Comparison of ENCODE assay signal across 1 cellular context in the genomic region with DNA sequence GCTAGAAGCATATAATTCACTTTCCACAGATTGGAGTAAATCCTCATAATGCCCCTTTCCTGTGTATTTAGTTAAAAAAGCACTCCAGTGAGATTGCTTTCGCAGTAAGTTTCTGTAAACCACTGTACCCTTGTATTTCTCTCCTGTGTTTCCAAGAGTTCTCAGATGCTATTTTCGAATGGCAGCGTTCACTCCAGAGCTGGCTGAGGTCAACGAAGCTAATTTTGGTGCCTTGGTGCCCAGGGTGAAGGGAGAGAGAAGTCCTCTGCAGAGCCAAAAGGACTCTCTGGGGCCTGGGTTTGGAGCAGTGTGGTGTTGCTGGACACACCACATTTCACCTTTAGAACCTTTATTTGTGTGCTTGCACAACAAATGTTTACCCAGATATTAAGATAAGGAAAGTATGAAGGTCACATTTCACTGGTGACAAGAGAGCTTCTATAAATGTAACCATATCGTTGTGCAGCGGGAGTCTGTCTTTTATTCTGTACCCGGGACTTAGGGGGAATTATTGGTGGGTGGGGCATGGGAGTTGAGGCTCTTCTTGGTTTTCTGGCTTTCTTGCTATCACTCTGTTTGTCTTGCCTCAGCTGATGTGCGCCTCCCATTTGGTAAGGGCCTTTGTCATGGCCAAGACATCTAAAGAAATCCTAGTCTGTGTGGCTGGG.
TF ChIP-seq lines count a peak whose summit lies in the region.

No MANE protein-coding gene starts in this region.

TF ChIP-seq in HepG2, 621 proteins besides CTCF, POLR2A, EP300 and RAD21 (continued from another document and continues in another):
- TF ChIP-seq, protein P1, sequence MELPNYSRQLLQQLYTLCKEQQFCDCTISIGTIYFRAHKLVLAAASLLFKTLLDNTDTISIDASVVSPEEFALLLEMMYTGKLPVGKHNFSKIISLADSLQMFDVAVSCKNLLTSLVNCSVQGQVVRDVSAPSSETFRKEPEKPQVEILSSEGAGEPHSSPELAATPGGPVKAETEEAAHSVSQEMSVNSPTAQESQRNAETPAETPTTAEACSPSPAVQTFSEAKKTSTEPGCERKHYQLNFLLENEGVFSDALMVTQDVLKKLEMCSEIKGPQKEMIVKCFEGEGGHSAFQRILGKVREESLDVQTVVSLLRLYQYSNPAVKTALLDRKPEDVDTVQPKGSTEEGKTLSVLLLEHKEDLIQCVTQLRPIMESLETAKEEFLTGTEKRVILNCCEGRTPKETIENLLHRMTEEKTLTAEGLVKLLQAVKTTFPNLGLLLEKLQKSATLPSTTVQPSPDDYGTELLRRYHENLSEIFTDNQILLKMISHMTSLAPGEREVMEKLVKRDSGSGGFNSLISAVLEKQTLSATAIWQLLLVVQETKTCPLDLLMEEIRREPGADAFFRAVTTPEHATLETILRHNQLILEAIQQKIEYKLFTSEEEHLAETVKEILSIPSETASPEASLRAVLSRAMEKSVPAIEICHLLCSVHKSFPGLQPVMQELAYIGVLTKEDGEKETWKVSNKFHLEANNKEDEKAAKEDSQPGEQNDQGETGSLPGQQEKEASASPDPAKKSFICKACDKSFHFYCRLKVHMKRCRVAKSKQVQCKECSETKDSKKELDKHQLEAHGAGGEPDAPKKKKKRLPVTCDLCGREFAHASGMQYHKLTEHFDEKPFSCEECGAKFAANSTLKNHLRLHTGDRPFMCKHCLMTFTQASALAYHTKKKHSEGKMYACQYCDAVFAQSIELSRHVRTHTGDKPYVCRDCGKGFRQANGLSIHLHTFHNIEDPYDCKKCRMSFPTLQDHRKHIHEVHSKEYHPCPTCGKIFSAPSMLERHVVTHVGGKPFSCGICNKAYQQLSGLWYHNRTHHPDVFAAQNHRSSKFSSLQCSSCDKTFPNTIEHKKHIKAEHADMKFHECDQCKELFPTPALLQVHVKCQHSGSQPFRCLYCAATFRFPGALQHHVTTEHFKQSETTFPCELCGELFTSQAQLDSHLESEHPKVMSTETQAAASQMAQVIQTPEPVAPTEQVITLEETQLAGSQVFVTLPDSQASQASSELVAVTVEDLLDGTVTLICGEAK (IDR thresholded peaks at IDR 0.05) = no peak
- TF ChIP-seq, protein P1 (CRISPR knock-in tag; IDR thresholded peaks at IDR 0.05) = peak; percentile 28; the same call in 1 of the 2 replicates
- TF ChIP-seq KLF16 (CRISPR knock-in tag; IDR thresholded peaks at IDR 0.05) (peak in 1 of 2 experiments; percentile 88; a peak in 2 of 4 replicates), NR2F6 (IDR thresholded peaks at IDR 0.05) (peak; percentile 95), NR2F6 (CRISPR knock-in tag; IDR thresholded peaks at IDR 0.05) (peak; percentile 94), ZNF317 (CRISPR knock-in tag; IDR thresholded peaks at IDR 0.05) (0 out of 2 replicates have a peak, but pooled peaks have one; percentile 12), TMF1 (CRISPR knock-in tag; IDR thresholded peaks at IDR 0.05; ENCODE audit: low read depth) (no peak), KDM1A (CRISPR knock-in tag; IDR thresholded peaks at IDR 0.05) (peak; percentile 55; the same call in 1 of the 2 replicates), PRMT3 (CRISPR knock-in tag; IDR thresholded peaks at IDR 0.05; ENCODE audit: borderline replicate concordance, low read depth) (no peak), TAF15 (IDR thresholded peaks at IDR 0.05; ENCODE audit: low read depth, low read length, poor library complexity, severe bottlenecking) (no peak), ZNF7 (CRISPR knock-in tag; IDR thresholded peaks at IDR 0.05) (no peak), ZFP82 (CRISPR knock-in tag; IDR thresholded peaks at IDR 0.05; ENCODE audit: borderline replicate concordance) (no peak; the same call in 1 of the 2 replicates), MTA1 (CRISPR knock-in tag; IDR thresholded peaks at IDR 0.05; ENCODE audit: borderline replicate concordance) (peak; percentile 77; the same call in 1 of the 2 replicates), ZNF557 (CRISPR knock-in tag; IDR thresholded peaks at IDR 0.05) (no peak), FOXJ3 (CRISPR knock-in tag; IDR thresholded peaks at IDR 0.05; ENCODE audit: borderline replicate concordance) (peak; percentile 96), HIVEP1 (CRISPR knock-in tag; IDR thresholded peaks at IDR 0.05) (no peak), CCDC6 (CRISPR knock-in tag; IDR thresholded peaks at IDR 0.05) (no peak), NFYC (CRISPR knock-in tag; IDR thresholded peaks at IDR 0.05) (no peak), PITX1 (CRISPR knock-in tag; IDR thresholded peaks at IDR 0.05) (peak; percentile 84), CBX5 (CRISPR knock-in tag; IDR thresholded peaks at IDR 0.05; ENCODE audit: borderline replicate concordance) (peak; percentile 27; the same call in 1 of the 2 replicates), ZNF556 (CRISPR knock-in tag; IDR thresholded peaks at IDR 0.05; ENCODE audit: borderline replicate concordance) (peak; percentile 77; the same call in 1 of the 2 replicates), ZNF12 (CRISPR knock-in tag; IDR thresholded peaks at IDR 0.05) (peak; percentile 67; the same call in 1 of the 2 replicates), SMAD1 (CRISPR knock-in tag; IDR thresholded peaks at IDR 0.05; ENCODE audit: borderline replicate concordance, low read depth) (no peak), MLLT10 (CRISPR knock-in tag; IDR thresholded peaks at IDR 0.05) (no peak), ZNF354B (CRISPR knock-in tag; IDR thresholded peaks at IDR 0.05) (no peak), ZNF232 (CRISPR knock-in tag; IDR thresholded peaks at IDR 0.05; ENCODE audit: borderline replicate concordance) (peak; percentile 66; the same call in 1 of the 2 replicates), ZNF652 (CRISPR knock-in tag; IDR thresholded peaks at IDR 0.05; ENCODE audit: borderline replicate concordance, low read depth) (peak; percentile 61; the same call in 1 of the 2 replicates), GATA4 (IDR thresholded peaks at IDR 0.05; ENCODE audit: borderline replicate concordance, low read depth) (peak; percentile 97), STAT5B (CRISPR knock-in tag; IDR thresholded peaks at IDR 0.05) (peak; percentile 76; the same call in 1 of the 2 replicates), MXD4 (CRISPR knock-in tag; IDR thresholded peaks at IDR 0.05) (peak; percentile 65; the same call in 1 of the 2 replicates), ZNF780A (CRISPR knock-in tag; IDR thresholded peaks at IDR 0.05) (no peak), MAFG (CRISPR knock-in tag; IDR thresholded peaks at IDR 0.05) (no peak)
- TF ChIP-seq, protein P2, sequence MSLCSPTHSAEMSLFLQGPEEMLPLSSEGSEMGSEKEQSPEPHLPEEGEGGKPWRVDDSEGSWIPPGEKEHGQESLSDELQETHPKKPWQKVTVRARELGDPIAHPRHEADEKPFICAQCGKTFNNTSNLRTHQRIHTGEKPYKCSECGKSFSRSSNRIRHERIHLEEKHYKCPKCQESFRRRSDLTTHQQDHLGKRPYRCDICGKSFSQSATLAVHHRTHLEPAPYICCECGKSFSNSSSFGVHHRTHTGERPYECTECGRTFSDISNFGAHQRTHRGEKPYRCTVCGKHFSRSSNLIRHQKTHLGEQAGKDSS (CRISPR knock-in tag; IDR thresholded peaks at IDR 0.05; ENCODE audit: borderline replicate concordance, low read depth) = no peak
- TF ChIP-seq, protein P3, sequence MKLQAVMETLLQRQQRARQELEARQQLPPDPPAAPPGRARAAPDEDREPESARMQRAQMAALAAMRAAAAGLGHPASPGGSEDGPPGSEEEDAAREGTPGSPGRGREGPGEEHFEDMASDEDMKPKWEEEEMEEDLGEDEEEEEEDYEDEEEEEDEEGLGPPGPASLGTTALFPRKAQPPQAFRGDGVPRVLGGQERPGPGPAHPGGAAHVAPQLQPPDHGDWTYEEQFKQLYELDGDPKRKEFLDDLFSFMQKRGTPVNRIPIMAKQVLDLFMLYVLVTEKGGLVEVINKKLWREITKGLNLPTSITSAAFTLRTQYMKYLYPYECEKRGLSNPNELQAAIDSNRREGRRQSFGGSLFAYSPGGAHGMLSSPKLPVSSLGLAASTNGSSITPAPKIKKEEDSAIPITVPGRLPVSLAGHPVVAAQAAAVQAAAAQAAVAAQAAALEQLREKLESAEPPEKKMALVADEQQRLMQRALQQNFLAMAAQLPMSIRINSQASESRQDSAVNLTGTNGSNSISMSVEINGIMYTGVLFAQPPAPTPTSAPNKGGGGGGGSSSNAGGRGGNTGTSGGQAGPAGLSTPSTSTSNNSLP (IDR thresholded peaks at IDR 0.05; ENCODE audit: low read depth, low read length) = peak; percentile 94
- TF ChIP-seq, protein P4, sequence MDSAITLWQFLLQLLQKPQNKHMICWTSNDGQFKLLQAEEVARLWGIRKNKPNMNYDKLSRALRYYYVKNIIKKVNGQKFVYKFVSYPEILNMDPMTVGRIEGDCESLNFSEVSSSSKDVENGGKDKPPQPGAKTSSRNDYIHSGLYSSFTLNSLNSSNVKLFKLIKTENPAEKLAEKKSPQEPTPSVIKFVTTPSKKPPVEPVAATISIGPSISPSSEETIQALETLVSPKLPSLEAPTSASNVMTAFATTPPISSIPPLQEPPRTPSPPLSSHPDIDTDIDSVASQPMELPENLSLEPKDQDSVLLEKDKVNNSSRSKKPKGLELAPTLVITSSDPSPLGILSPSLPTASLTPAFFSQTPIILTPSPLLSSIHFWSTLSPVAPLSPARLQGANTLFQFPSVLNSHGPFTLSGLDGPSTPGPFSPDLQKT (CRISPR knock-in tag; IDR thresholded peaks at IDR 0.05; ENCODE audit: borderline replicate concordance) = no peak
- TF ChIP-seq, protein P5, sequence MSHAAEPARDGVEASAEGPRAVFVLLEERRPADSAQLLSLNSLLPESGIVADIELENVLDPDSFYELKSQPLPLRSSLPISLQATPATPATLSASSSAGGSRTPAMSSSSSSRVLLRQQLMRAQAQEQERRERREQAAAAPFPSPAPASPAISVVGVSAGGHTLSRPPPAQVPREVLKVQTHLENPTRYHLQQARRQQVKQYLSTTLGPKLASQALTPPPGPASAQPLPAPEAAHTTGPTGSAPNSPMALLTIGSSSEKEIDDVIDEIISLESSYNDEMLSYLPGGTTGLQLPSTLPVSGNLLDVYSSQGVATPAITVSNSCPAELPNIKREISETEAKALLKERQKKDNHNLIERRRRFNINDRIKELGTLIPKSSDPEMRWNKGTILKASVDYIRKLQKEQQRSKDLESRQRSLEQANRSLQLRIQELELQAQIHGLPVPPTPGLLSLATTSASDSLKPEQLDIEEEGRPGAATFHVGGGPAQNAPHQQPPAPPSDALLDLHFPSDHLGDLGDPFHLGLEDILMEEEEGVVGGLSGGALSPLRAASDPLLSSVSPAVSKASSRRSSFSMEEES (CRISPR knock-in tag; IDR thresholded peaks at IDR 0.05) = peak; percentile 78
- TF ChIP-seq, protein P6, sequence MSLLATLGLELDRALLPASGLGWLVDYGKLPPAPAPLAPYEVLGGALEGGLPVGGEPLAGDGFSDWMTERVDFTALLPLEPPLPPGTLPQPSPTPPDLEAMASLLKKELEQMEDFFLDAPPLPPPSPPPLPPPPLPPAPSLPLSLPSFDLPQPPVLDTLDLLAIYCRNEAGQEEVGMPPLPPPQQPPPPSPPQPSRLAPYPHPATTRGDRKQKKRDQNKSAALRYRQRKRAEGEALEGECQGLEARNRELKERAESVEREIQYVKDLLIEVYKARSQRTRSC (CRISPR knock-in tag; IDR thresholded peaks at IDR 0.05; ENCODE audit: low read depth) = no peak
- TF ChIP-seq, protein P7, sequence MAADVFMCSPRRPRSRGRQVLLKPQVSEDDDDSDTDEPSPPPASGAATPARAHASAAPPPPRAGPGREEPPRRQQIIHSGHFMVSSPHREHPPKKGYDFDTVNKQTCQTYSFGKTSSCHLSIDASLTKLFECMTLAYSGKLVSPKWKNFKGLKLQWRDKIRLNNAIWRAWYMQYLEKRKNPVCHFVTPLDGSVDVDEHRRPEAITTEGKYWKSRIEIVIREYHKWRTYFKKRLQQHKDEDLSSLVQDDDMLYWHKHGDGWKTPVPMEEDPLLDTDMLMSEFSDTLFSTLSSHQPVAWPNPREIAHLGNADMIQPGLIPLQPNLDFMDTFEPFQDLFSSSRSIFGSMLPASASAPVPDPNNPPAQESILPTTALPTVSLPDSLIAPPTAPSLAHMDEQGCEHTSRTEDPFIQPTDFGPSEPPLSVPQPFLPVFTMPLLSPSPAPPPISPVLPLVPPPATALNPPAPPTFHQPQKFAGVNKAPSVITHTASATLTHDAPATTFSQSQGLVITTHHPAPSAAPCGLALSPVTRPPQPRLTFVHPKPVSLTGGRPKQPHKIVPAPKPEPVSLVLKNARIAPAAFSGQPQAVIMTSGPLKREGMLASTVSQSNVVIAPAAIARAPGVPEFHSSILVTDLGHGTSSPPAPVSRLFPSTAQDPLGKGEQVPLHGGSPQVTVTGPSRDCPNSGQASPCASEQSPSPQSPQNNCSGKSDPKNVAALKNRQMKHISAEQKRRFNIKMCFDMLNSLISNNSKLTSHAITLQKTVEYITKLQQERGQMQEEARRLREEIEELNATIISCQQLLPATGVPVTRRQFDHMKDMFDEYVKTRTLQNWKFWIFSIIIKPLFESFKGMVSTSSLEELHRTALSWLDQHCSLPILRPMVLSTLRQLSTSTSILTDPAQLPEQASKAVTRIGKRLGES (CRISPR knock-in tag; IDR thresholded peaks at IDR 0.05; ENCODE audit: borderline replicate concordance) = no peak
- TF ChIP-seq, protein P8, sequence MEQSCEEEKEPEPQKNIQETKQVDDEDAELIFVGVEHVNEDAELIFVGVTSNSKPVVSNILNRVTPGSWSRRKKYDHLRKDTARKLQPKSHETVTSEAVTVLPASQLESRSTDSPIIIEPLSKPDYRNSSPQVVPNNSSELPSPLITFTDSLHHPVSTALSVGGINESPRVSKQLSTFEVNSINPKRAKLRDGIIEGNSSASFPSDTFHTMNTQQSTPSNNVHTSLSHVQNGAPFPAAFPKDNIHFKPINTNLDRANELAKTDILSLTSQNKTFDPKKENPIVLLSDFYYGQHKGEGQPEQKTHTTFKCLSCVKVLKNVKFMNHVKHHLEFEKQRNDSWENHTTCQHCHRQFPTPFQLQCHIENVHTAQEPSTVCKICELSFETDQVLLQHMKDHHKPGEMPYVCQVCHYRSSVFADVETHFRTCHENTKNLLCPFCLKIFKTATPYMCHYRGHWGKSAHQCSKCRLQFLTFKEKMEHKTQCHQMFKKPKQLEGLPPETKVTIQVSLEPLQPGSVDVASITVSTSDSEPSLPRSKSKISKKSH (CRISPR knock-in tag; IDR thresholded peaks at IDR 0.05; ENCODE audit: borderline replicate concordance) = no peak
